Comparison of ENCODE assay signal across 8 cellular contexts in the genomic region with DNA sequence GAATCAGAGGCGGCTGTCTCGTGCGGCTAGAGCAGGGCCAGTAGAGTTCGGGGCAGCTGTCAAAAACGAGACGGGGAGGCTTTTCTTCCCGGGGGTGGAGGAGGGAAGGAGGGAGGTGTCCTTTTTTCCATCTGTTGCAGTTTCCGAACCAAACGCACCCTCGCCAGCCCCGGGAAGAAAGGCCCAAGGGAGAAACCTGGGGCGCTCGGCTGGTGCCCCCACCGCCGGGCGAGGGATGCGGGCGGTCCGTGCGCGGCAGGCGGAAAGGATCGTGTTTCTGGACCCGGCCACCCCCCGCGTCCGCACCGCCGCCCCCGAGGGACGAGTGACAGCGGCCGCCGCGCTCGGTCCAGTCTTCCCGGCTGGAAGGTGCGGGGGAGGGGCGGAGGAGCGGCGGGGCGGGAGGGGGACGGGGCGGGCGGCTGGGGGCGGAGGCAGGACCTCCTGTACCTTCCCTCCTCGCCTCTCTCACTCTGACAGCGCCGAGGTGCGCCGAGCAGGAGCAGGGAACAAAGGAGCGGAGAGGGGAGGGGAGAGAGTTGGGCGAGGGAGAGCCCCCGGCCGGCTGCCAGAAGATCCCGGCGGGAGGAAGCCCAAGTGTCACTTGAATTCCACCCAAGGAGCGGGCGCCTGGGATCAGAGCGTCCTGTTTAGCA. TPM values are rescaled to one million over a fixed set of nuclear protein-coding genes. Genes with fewer than 3 reads are reported as not detected.
DNase-seq lines count a peak whose midpoint lies in the region; ATAC-seq, FAIRE-seq and TF ChIP-seq lines count a peak whose summit lies in the region.

Gene TGIF1, plus strand, starts transcription at position 471 of the 656 bp plus-strand sequence. CDS start 318 bp downstream, outside the sequence.

- 0% methylated on average over 14 of the region's 60 CpGs for WGBS in A549 (ENCODE audit: missing lambda C conversion rate)

- peak within 1 kb of the TSS; percentile 97 for H3K27ac Mint-ChIP-seq in activated CD8-positive, alpha-beta memory T cell treated with anti-CD3 and anti-CD28 coated beads, Interleukin-2, amount 10 ng/mL, durations not matched to agents 7 days and 5 days
- H3K27ac Mint-ChIP-seq in memory B cell: peak within 1 kb of the TSS; percentile 100

- no peaks in the 10 kb centered on the region for H3K27me3 Mint-ChIP-seq in activated CD8-positive, alpha-beta memory T cell treated with anti-CD3 and anti-CD28 coated beads, Interleukin-2, amount 10 ng/mL, durations not matched to agents 7 days and 5 days
- H3K27me3 Mint-ChIP-seq in memory B cell: no peaks in the 10 kb centered on the region

- DNase-seq in A549 (ENCODE audit: low read depth in 1 of 2, low spot score in 1 of 2): peak in 1 of 2 experiments; percentile 84
- peak; percentile 91 for DNase-seq in NCI-H226
- DNase-seq in activated CD8-positive, alpha-beta memory T cell treated with anti-CD3 and anti-CD28 coated beads, Interleukin-2, amount 10 ng/mL, durations not matched to agents 7 days and 5 days: peak; percentile 52
- DNase-seq in memory B cell (ENCODE audit: low spot score in 2 of 2): peak; percentile 38 to 75
- peak; percentile 13 to 36 for DNase-seq in stimulated activated CD8-positive, alpha-beta memory T cell treated with anti-CD3 and anti-CD28 coated beads, Interleukin-2, amount 100 ng/mL, for 48 hours (ENCODE audit: low read depth in 2 of 2)

- no peaks in the 10 kb centered on the region for H3K36me3 ChIP-seq in endocrine pancreas (ENCODE audit: control insufficient read depth, insufficient read depth, low read length)

- H3K4me3 ChIP-seq in A549 (peak within 1 kb of the TSS; percentile 93), endocrine pancreas (ENCODE audit: control insufficient read depth, insufficient read depth, low read length) (peak within 1 kb of the TSS; percentile 78)

- no peak for TF ChIP-seq EP300 in A549 (IDR thresholded peaks at IDR 0.05)

- POLR2A ChIA-PET in A549 (lab: Yijun Ruan, JAX): interaction anchor here (1.0 to 3.3 kb wide), 7 partner anchors 8 to 216 kb away, joined by 4 to 47 read pairs (median 6); no protein-coding TSS in a partner anchor

- TF ChIP-seq CTCF in A549 (IDR thresholded peaks at IDR 0.05): no peak

- H3K4me2 ChIP-seq in A549: peak within 1 kb of the TSS; percentile 98

- CTCF ChIA-PET in A549 (lab: Yijun Ruan, JAX): interaction anchor here (0.8 to 1.1 kb wide), 2 partner anchors 145 to 166 kb away, joined by 3 read pairs; no protein-coding TSS in a partner anchor
- CTCF ChIA-PET in activated CD8-positive, alpha-beta memory T cell treated with anti-CD3 and anti-CD28 coated beads, Interleukin-2, amount 10 ng/mL, durations not matched to agents 7 days and 5 days (lab: Charles Lee): interaction anchor here (1.4 to 4.5 kb wide), 3 partner anchors 8 to 216 kb away, joined by 6 to 22 read pairs (median 6); no protein-coding TSS in a partner anchor

- peaks cover 8% of the 10 kb centered on the region for H3K27me3 ChIP-seq in endocrine pancreas (ENCODE audit: control insufficient read depth, insufficient read depth, low read length)

- FAIRE-seq in A549 (lab: Jason Lieb, UNC): no peak

- peak within 1 kb of the TSS; percentile 98 to 100 for H3K27ac ChIP-seq in A549

- peak; percentile 45 to 62 for ATAC-seq in A549
- peak; percentile 1 for ATAC-seq in GM19397 (IDR thresholded peaks at IDR 0.05; ENCODE audit: unreplicated experiment)
- ATAC-seq in activated CD8-positive, alpha-beta memory T cell treated with anti-CD3 and anti-CD28 coated beads, Interleukin-2, amount 10 ng/mL, durations not matched to agents 7 days and 5 days: peak; percentile 5
- no peak for ATAC-seq in memory B cell (ENCODE audit: low read depth)
- ATAC-seq in HG03469 (IDR thresholded peaks at IDR 0.05; ENCODE audit: unreplicated experiment): no peak

- peak within 1 kb of the TSS; percentile 43 for H3K9ac ChIP-seq in endocrine pancreas (ENCODE audit: control insufficient read depth, insufficient read depth, low read length)

- peaks cover 41% of the 10 kb centered on the region for H3K4me1 Mint-ChIP-seq in activated CD8-positive, alpha-beta memory T cell treated with anti-CD3 and anti-CD28 coated beads, Interleukin-2, amount 10 ng/mL, durations not matched to agents 7 days and 5 days
- H3K4me1 Mint-ChIP-seq in memory B cell: peaks cover 12% of the 10 kb centered on the region

- peak within 1 kb of the TSS; percentile 87 for H3K4me3 Mint-ChIP-seq in activated CD8-positive, alpha-beta memory T cell treated with anti-CD3 and anti-CD28 coated beads, Interleukin-2, amount 10 ng/mL, durations not matched to agents 7 days and 5 days
- peak within 1 kb of the TSS; percentile 96 for H3K4me3 Mint-ChIP-seq in memory B cell

- peaks cover 21% of the 10 kb centered on the region for H3K4me1 ChIP-seq in A549
- H3K4me1 ChIP-seq in endocrine pancreas (ENCODE audit: control insufficient read depth, insufficient read depth, low read length): no peaks in the 10 kb centered on the region

- no peaks in the 10 kb centered on the region for H3K36me3 Mint-ChIP-seq in activated CD8-positive, alpha-beta memory T cell treated with anti-CD3 and anti-CD28 coated beads, Interleukin-2, amount 10 ng/mL, durations not matched to agents 7 days and 5 days
- H3K36me3 Mint-ChIP-seq in memory B cell: no peaks in the 10 kb centered on the region

- H3K9me3 Mint-ChIP-seq in activated CD8-positive, alpha-beta memory T cell treated with anti-CD3 and anti-CD28 coated beads, Interleukin-2, amount 10 ng/mL, durations not matched to agents 7 days and 5 days (ENCODE audit: low read depth): no peaks in the 10 kb centered on the region
- H3K9me3 Mint-ChIP-seq in memory B cell: no peaks in the 10 kb centered on the region

- peak; percentile 66 for TF ChIP-seq POLR2A in A549 (IDR thresholded peaks at IDR 0.05; ENCODE audit: low read length)

- no peak; a peak in 1 of 5 replicates for TF ChIP-seq RAD21 in A549 (conservative IDR thresholded peaks at IDR 0.05 in 1 of 2, IDR thresholded peaks at IDR 0.05 in 1 of 2)

- H3K9me3 ChIP-seq in A549 (no peaks in the 10 kb centered on the region), endocrine pancreas (ENCODE audit: control insufficient read depth, low read length) (no peaks in the 10 kb centered on the region)

TF ChIP-seq in A549, 52 proteins besides CTCF, POLR2A, EP300 and RAD21 (continues in another document):
- TF ChIP-seq MYC (IDR thresholded peaks at IDR 0.05; ENCODE audit: borderline replicate concordance, low read length) (no peak), HMGXB4 (CRISPR knock-in tag; IDR thresholded peaks at IDR 0.05; ENCODE audit: borderline replicate concordance) (no peak), EHMT2 (IDR thresholded peaks at IDR 0.05; ENCODE audit: low read depth) (no peak), GATA3 (IDR thresholded peaks at IDR 0.05; ENCODE audit: borderline replicate concordance) (peak; percentile 41), SREBF2 (IDR thresholded peaks at IDR 0.05) (no peak), ZNF302 (CRISPR knock-in tag; IDR thresholded peaks at IDR 0.05) (no peak), MAX (IDR thresholded peaks at IDR 0.05) (no peak; the same call in 1 of the 2 replicates), PHF8 (IDR thresholded peaks at IDR 0.05; ENCODE audit: borderline replicate concordance, low read depth) (no peak), TFCP2L1 (CRISPR knock-in tag; IDR thresholded peaks at IDR 0.05) (peak; percentile 53; the same call in 1 of the 2 replicates), BHLHE40 (IDR thresholded peaks at IDR 0.05; ENCODE audit: low read depth, low read length) (peak; percentile 58; the same call in 1 of the 2 replicates), BCL3 (IDR thresholded peaks at IDR 0.05) (peak; percentile 40; the same call in 1 of the 3 replicates), HOXA7 (CRISPR knock-in tag; IDR thresholded peaks at IDR 0.05) (no peak)

RNA-seq across cellular contexts. Expression of gene TGIF1, which starts in this region (rescaled TPM):
- polyA plus RNA-seq in A549 (2011; rRNA removed) (174 and 196 TPM in 2 replicates), A549 (2017; fragmentation: RNase III; extraction: RNeasy Plus Mini Kit Qiagen cat#74134 plus additional on column Dnase treatment) (132 to 160 TPM (median 159 TPM) in 3 replicates)
- polyA plus RNA-seq in A549 (2012; cell fraction: cytosol; rRNA removed): 187 and 232 TPM in 2 replicates
- 218 and 317 TPM in 2 replicates for polyA plus RNA-seq in A549 (2012; cell fraction: nucleus; rRNA removed)
- 302 and 322 TPM in 2 replicates for polyA minus RNA-seq in A549 (2011; rRNA and poly(A)+ RNA removed)
- total RNA-seq in activated CD8-positive, alpha-beta memory T cell treated with anti-CD3 and anti-CD28 coated beads, Interleukin-2, amount 10 ng/mL, durations not matched to agents 7 days and 5 days: 10 to 100 TPM in 1 of 2 experiments, 1 to 10 TPM in 1; 9.7 to 19.0 TPM

Comparison
In these comparisons a context has a peak if more than half of its experiments do, and no peak if none do; other contexts are left out.
1. ATAC-seq: peak in A549 (2 of 2), GM19397 (single experiment) and activated CD8-positive, alpha-beta memory T cell treated with anti-CD3 and anti-CD28 coated beads, Interleukin-2, amount 10 ng/mL, durations not matched to agents 7 days and 5 days (single experiment); none in memory B cell (single experiment) and HG03469 (single experiment).